In the genomic region with DNA sequence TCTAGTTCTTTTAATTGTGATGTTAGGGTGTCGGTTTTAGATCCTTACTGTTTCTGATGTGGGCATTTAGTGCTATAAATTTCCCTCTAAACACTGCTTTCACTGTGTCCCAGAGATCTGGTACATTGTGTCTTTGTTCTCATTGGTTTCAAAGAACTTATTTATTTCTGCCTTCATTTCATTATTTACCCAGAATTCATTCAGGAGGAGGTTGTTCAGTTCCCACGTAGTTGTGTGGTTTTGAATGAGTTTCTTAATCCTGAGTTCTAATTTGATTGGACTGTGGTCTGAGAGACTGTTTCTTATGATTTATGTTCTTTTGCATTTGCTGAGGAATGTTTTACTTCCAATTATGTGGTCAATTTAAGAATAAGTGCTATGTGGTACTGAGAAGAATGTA, we compare ENCODE assay signal across 6 cellular contexts. TPM values are rescaled to one million over a fixed set of nuclear protein-coding genes. Genes with fewer than 3 reads are reported as not detected.
"Had no signal": no experiment of that assay in that cellular context is flagged by ENCODE, and none has a peak within 500 bp of the region (broad histone marks: within the 10 kb centered on the region; RNA-seq: fewer than 3 reads in every experiment).

No MANE protein-coding gene starts in this region.

RNA-seq across cellular contexts. Expression of a gene that starts 9.3 kb away (rescaled TPM):
- total RNA-seq: GM23248, GM23338, H1, H7, H9, HFFc6 had no signal
- polyA plus RNA-seq: GM23248, GM23338, H1 had no signal
